21 cellular contexts compared by ENCODE assay signal in genomic region chr22:39219071-39220050, GRCh38. TPM values are rescaled to one million over a fixed set of nuclear protein-coding genes. Genes with fewer than 3 reads are reported as not detected.
DNase-seq lines count a peak whose midpoint lies in the region; ATAC-seq, FAIRE-seq and TF ChIP-seq lines count a peak whose summit lies in the region.
"Had no signal": no experiment of that assay in that cellular context is flagged by ENCODE, and none has a peak within 500 bp of the region (broad histone marks: within the 10 kb centered on the region; RNA-seq: fewer than 3 reads in every experiment).

No MANE protein-coding gene starts in this region.

- H2AFZ ChIP-seq in K562 (ENCODE audit: low read depth, low read length), result peak overlapping the region; percentile 51; the same call in 1 of the 2 replicates
- H2AFZ ChIP-seq in neural progenitor cell (replicated peaks), result no peak overlapping the region

- H3K79me2 ChIP-seq in K562 (ENCODE audit: control insufficient read depth, insufficient read depth, low read length), result no peaks in the 10 kb centered on the region
- no peaks in the 10 kb centered on the region for H3K79me2 ChIP-seq in neural progenitor cell (ENCODE audit: low read depth)

- H3K9me3 ChIP-seq in K562 (replicated peaks; ENCODE audit: control insufficient read depth, insufficient read depth, low read depth, low read length) (no peaks in the 10 kb centered on the region), neural progenitor cell (ENCODE audit: low read depth) (no peaks in the 10 kb centered on the region), MG63 (peaks cover 2% of the 10 kb centered on the region; the same call in 1 of the 2 replicates), testis (no peaks in the 10 kb centered on the region)
- H3K9me3 ChIP-seq: ascending aorta, neutrophil had no signal

- BruUV-seq in K562 (replicated peaks; lab: Mats Ljungman, UMichigan), result no TSS peak

- H3K36me3 ChIP-seq in K562 (ENCODE audit: control insufficient read depth, insufficient read depth, low read length), result no peaks in the 10 kb centered on the region
- H3K36me3 ChIP-seq in neural progenitor cell, result no peaks in the 10 kb centered on the region
- no peaks in the 10 kb centered on the region for H3K36me3 ChIP-seq in MG63
- no peaks in the 10 kb centered on the region for H3K36me3 ChIP-seq in testis (ENCODE audit: low read depth, missing control alignments)
- H3K36me3 ChIP-seq: ascending aorta, neutrophil had no signal

- DNase-seq in DMS 273 (lab: John Stamatoyannopoulos, UW; ENCODE audit: unreplicated experiment), result peak; percentile 23
- no peak for DNase-seq in DMS 273 treated with DMSO at 0.1 percent for 48 hours (lab: John Stamatoyannopoulos, UW)
- peak in 1 of 4 experiments; percentile 54 for DNase-seq in K562 (ENCODE audit: extremely low read depth in 1 of 4, low spot score in 3 of 4)
- peak; percentile 44 for DNase-seq in neural progenitor cell (ENCODE audit: low spot score)
- DNase-seq in NCI-H446 (lab: John Stamatoyannopoulos, UW), result no peak
- no peak for DNase-seq in MG63
- no peak for DNase-seq in testis
- DNase-seq: activated CD4-positive, CD25-positive, alpha-beta regulatory T cell; activated T-cell treated with anti-CD3 and anti-CD28 coated beads, Interleukin-2, amount 50 U/mL, for 72 hours; hypothalamus; NCI-H1092 treated with DMSO at 0.1 percent for 48 hours; NCI-H345; OCI-M1; stomach had no signal

- peaks cover 29% of the 10 kb centered on the region for H3K27me3 Mint-ChIP-seq in neural progenitor cell (ENCODE audit: insufficient read depth, low read depth)

- peak overlapping the region; percentile 22 for H3K4me3 Mint-ChIP-seq in neural progenitor cell
- H3K4me3 Mint-ChIP-seq: activated T-cell treated with anti-CD3 and anti-CD28 coated beads, Interleukin-2, amount 50 U/mL, for 72 hours; CD8-positive, alpha-beta T cell; dendritic cell treated with granulocyte-macrophage colony-stimulating factor and Interleukin-4, amounts not matched to agents 40 ng/mL and 50 ng/mL, for 4 days had no signal

- WGBS in K562 (ENCODE audit: insufficient coverage, low coverage, missing lambda C conversion rate), result 4% methylated on average over 11 of the region's 16 CpGs
- WGBS in testis, 2 donors, result 56 to 69% methylated on average over 16 of the region's 16 CpGs

- H4K20me1 ChIP-seq in K562 (replicated peaks; ENCODE audit: control insufficient read depth, insufficient read depth, low read length) (no peaks in the 10 kb centered on the region), neural progenitor cell (ENCODE audit: low read depth) (no peaks in the 10 kb centered on the region)

- FAIRE-seq in G401.6 (lab: Jason Lieb, UNC) (peak; percentile 45), K562 (lab: Jason Lieb, UNC) (peak; percentile 88)

- H3K27ac ChIP-seq in K562 (ENCODE audit: extremely low read depth, low read depth, low read length) (no peak overlapping the region), neural progenitor cell (no peak overlapping the region), testis (no peak overlapping the region)
- H3K27ac ChIP-seq: 22Rv1, ascending aorta, neutrophil, stomach had no signal

- peaks cover 26% of the 10 kb centered on the region for H3K4me1 Mint-ChIP-seq in neural progenitor cell

- TF ChIP-seq EP300 in K562 (IDR thresholded peaks at IDR 0.05; ENCODE audit: low read length), result no peak

- peaks cover 18% of the 10 kb centered on the region for H3F3A ChIP-seq in neural progenitor cell (ENCODE audit: low read depth)

- peaks cover 19% of the 10 kb centered on the region for H3K9me3 Mint-ChIP-seq in neural progenitor cell
- H3K9me3 Mint-ChIP-seq: CD8-positive, alpha-beta T cell; dendritic cell treated with granulocyte-macrophage colony-stimulating factor and Interleukin-4, amounts not matched to agents 40 ng/mL and 50 ng/mL, for 4 days had no signal

- H3K4me2 ChIP-seq in K562 (ENCODE audit: insufficient read depth, low read length) (no peak overlapping the region), neural progenitor cell (no peak overlapping the region)

- H3K4me3 ChIP-seq in K562 (no peak overlapping the region), neural progenitor cell (no peak overlapping the region), MG63 (no peak overlapping the region), testis (no peak overlapping the region)
- H3K4me3 ChIP-seq: ascending aorta, lung, stomach had no signal

- no peaks in the 10 kb centered on the region for H3K36me3 Mint-ChIP-seq in neural progenitor cell

- TF ChIP-seq CTCF in K562 (IDR thresholded peaks at IDR 0.05 in 2 of 3, conservative IDR thresholded peaks at IDR 0.05 in 1 of 3; ENCODE audit: insufficient read depth in 2 of 3, low read depth in 1 of 3, low read length in 3 of 3) (no peak), neural progenitor cell (IDR thresholded peaks at IDR 0.05) (no peak), testis (IDR thresholded peaks at IDR 0.05) (no peak)

- peak overlapping the region; percentile 94 for H3K27ac Mint-ChIP-seq in neural progenitor cell
- H3K27ac Mint-ChIP-seq: activated T-cell treated with anti-CD3 and anti-CD28 coated beads, Interleukin-2, amount 50 U/mL, for 72 hours; CD8-positive, alpha-beta T cell; dendritic cell treated with granulocyte-macrophage colony-stimulating factor and Interleukin-4, amounts not matched to agents 40 ng/mL and 50 ng/mL, for 4 days had no signal

- peak; percentile 71 for ATAC-seq in K562
- ATAC-seq: activated T-cell treated with anti-CD3 and anti-CD28 coated beads, Interleukin-2, amount 50 U/mL, for 72 hours; CD8-positive, alpha-beta T cell had no signal

- H3K4me1 ChIP-seq in K562 (replicated peaks in 1 of 2; ENCODE audit: control insufficient read depth in 2 of 2, insufficient read depth in 2 of 2, low read length in 2 of 2) (no peaks in the 10 kb centered on the region; a peak in 2 of 5 replicates), neural progenitor cell (peaks cover 20% of the 10 kb centered on the region), testis (no peaks in the 10 kb centered on the region)
- H3K4me1 ChIP-seq: ascending aorta had no signal

- intact Hi-C loops in K562 (cut with micrococcal nuclease) (no loop called here), testis (cut with DNase I; ENCODE audit: low total_unique reads) (no loop called here)

- TF ChIP-seq RAD21 in K562 (CRISPR knock-in tag; conservative IDR thresholded peaks at IDR 0.05 in 1 of 2, IDR thresholded peaks at IDR 0.05 in 1 of 2), result no peak

- no peaks in the 10 kb centered on the region; a peak in 1 of 5 replicates for H3K27me3 ChIP-seq in K562 (ENCODE audit: control insufficient read depth in 2 of 2, insufficient read depth in 2 of 2, low read length in 2 of 2)
- no peaks in the 10 kb centered on the region for H3K27me3 ChIP-seq in neural progenitor cell
- H3K27me3 ChIP-seq in MG63, result no peaks in the 10 kb centered on the region
- H3K27me3 ChIP-seq in testis, result no peaks in the 10 kb centered on the region
- H3K27me3 ChIP-seq: ascending aorta had no signal

- H3K9me1 ChIP-seq in K562 (ENCODE audit: control insufficient read depth, insufficient read depth, low read length), result no peaks in the 10 kb centered on the region

- no peak for TF ChIP-seq POLR2A in K562 (conservative IDR thresholded peaks at IDR 0.05)
- no peak for TF ChIP-seq POLR2A in testis (IDR thresholded peaks at IDR 0.05)

- no peak overlapping the region; a peak in 1 of 4 replicates for H3K9ac ChIP-seq in K562 (ENCODE audit: insufficient read depth in 1 of 2, low read depth in 2 of 2, low read length in 2 of 2)
- no peak overlapping the region for H3K9ac ChIP-seq in neural progenitor cell

- in situ Hi-C loops in K562 (cut with MboI), result no loop called here

- CTCF ChIA-PET in K562 (lab: Yijun Ruan, JAX; ENCODE audit: low intra/inter-chr PET ratio), result no interaction called here

- POLR2A ChIA-PET in K562 (lab: Yijun Ruan, JAX), result interaction anchor here (0.6 to 1.0 kb wide), 2 partner anchors 9 to 99 kb away, joined by 3 read pairs; no protein-coding TSS in a partner anchor

TF ChIP-seq in K562, 482 proteins besides CTCF, POLR2A, EP300 and RAD21 (continues in another document):
- TF ChIP-seq HBP1 (CRISPR knock-in tag; IDR thresholded peaks at IDR 0.05), result no peak
- TF ChIP-seq CSDE1 (IDR thresholded peaks at IDR 0.05), result peak in 1 of 2 experiments; percentile 78; a peak in 2 of 4 replicates
- peak; percentile 80 for TF ChIP-seq GABPA (tag; conservative IDR thresholded peaks at IDR 0.05; ENCODE audit: low read depth)

RNA-seq across cellular contexts. Expression of gene PDGFB, which starts 25.4 kb away (rescaled TPM):
- 4.7 and 16.7 TPM in 2 replicates for total RNA-seq in K562 (2011; cell fraction: chromatin; rRNA removed; ENCODE audit: low replicate concordance)
- 12.4 and 26.7 TPM in 2 replicates for total RNA-seq in K562 (2011; cell fraction: nucleolus; rRNA removed)
- 8.9 and 13.1 TPM in 2 replicates for total RNA-seq in K562 (2011; cell fraction: nucleoplasm; rRNA removed)
- total RNA-seq in K562 (2014; rRNA removed) (0.69 and 1.1 TPM in 2 replicates), K562 (2014; rRNA removed; fragmentation: Illumina TruSeq; extraction: Trizol) (0.13 and 0.22 TPM in 2 replicates), K562 (2015; rRNA removed; fragmentation: Illumina TruSeq; extraction: Trizol) (0.11 TPM in 1 of 2 replicates, not detected in the other), K562 (2021) (1.2 and 1.4 TPM in 2 replicates), neural progenitor cell (ENCODE audit: low replicate concordance) (0.15 and 0.65 TPM in 2 replicates), testis (10 to 100 TPM in 1 of 2 donors, 1 to 10 TPM in 1; 9.8 to 13.3 TPM)
- polyA plus RNA-seq in K562 (2011; rRNA removed) (3.6 and 4.0 TPM in 2 replicates), K562 (2014; fragmentation: Illumina TruSeq; extraction: Trizol) (0.40 and 0.89 TPM in 2 replicates), K562 (2014; fragmentation: Nextera tagmentation; extraction: Ambion mirVana) (under 1 TPM; 0.07 to 0.15 TPM), K562 (2014; rRNA removed) (0.50 and 0.56 TPM in 2 replicates), testis (ENCODE audit: insufficient read depth, low read depth, low replicate concordance) (7.7 TPM)
- polyA plus RNA-seq in K562 (2011; cell fraction: cytosol; rRNA removed), result 4.9 and 8.7 TPM in 2 replicates
- 8.4 and 18.7 TPM in 2 replicates for polyA plus RNA-seq in K562 (2011; cell fraction: nucleus; rRNA removed)
- 0.32 and 1.7 TPM in 2 replicates for polyA plus RNA-seq in K562 (2012)
- 3.8 and 6.7 TPM in 2 replicates for polyA minus RNA-seq in K562 (2011; rRNA and poly(A)+ RNA removed)
- polyA minus RNA-seq in K562 (2011; cell fraction: cytosol; rRNA and poly(A)+ RNA removed), result 7.7 and 8.4 TPM in 2 replicates
- 3.2 and 4.0 TPM in 2 replicates for polyA minus RNA-seq in K562 (2011; cell fraction: nucleus; rRNA and poly(A)+ RNA removed)
- total RNA-seq in MG63 (2014; rRNA removed; shearing (Covaris generic); ENCODE audit: low replicate concordance), result 0.13 and 0.57 TPM in 2 replicates

Comparison
In these comparisons a context has a peak if more than half of its experiments do, and no peak if none do; other contexts are left out.
1. DNase-seq: peak in DMS 273 (single experiment) and neural progenitor cell (single experiment); none in DMS 273 treated with DMSO at 0.1 percent for 48 hours (single experiment), NCI-H446 (0 of 2), MG63 (single experiment) and testis (single experiment).